Comparison of ENCODE assay signal across 12 cellular contexts in genomic region chr13:27132538-27132937, GRCh38. TPM values are rescaled to one million over a fixed set of nuclear protein-coding genes. Genes with fewer than 3 reads are reported as not detected.
A peak's percentile ranks its signal among the peaks of the same experiment; 100 is the strongest.
DNase-seq lines count a peak whose midpoint lies in the region; ATAC-seq lines count a peak whose summit lies in the region.
"Had no signal": no experiment of that assay in that cellular context is flagged by ENCODE, and none has a peak within 500 bp of the region (broad histone marks: within the 10 kb centered on the region; RNA-seq: fewer than 3 reads in every experiment).

No MANE protein-coding gene starts in this region.

- intact Hi-C loops in left cardiac atrium (cut with DNase I): no loop called here

- H3K27ac Mint-ChIP-seq in activated CD8-positive, alpha-beta memory T cell treated with anti-CD3 and anti-CD28 coated beads, Interleukin-2, amount 10 ng/mL, durations not matched to agents 7 days and 5 days: peak overlapping the region; percentile 86
- H3K27ac Mint-ChIP-seq in T-helper 1 cell treated with Interleukin-12 subunit alpha and Interleukin-12 subunit beta and Interleukin-4 antibody, amounts not matched to agents 30 μg/mL and 1 μg/mL, for 36 hours: peak overlapping the region; percentile 85
- peak overlapping the region; percentile 93 for H3K27ac Mint-ChIP-seq in stimulated activated effector memory CD8-positive, alpha-beta T cell treated with anti-CD3 and anti-CD28 coated beads, Interleukin-12 subunit alpha, Interleukin-12 subunit beta, amount 100 ng/mL, for 72 hours

- peak overlapping the region; percentile 38 for H3K4me3 Mint-ChIP-seq in activated CD8-positive, alpha-beta memory T cell treated with anti-CD3 and anti-CD28 coated beads, Interleukin-2, amount 10 ng/mL, durations not matched to agents 7 days and 5 days
- H3K4me3 Mint-ChIP-seq in T-helper 1 cell treated with Interleukin-12 subunit alpha and Interleukin-12 subunit beta and Interleukin-4 antibody, amounts not matched to agents 30 μg/mL and 1 μg/mL, for 36 hours: peak overlapping the region; percentile 11
- H3K4me3 Mint-ChIP-seq in stimulated activated effector memory CD8-positive, alpha-beta T cell treated with anti-CD3 and anti-CD28 coated beads, Interleukin-12 subunit alpha, Interleukin-12 subunit beta, amount 100 ng/mL, for 72 hours: peak overlapping the region; percentile 61

- peaks cover 74% of the 10 kb centered on the region for H3K4me1 Mint-ChIP-seq in activated CD8-positive, alpha-beta memory T cell treated with anti-CD3 and anti-CD28 coated beads, Interleukin-2, amount 10 ng/mL, durations not matched to agents 7 days and 5 days
- peaks cover 48% of the 10 kb centered on the region for H3K4me1 Mint-ChIP-seq in T-helper 1 cell treated with Interleukin-12 subunit alpha and Interleukin-12 subunit beta and Interleukin-4 antibody, amounts not matched to agents 30 μg/mL and 1 μg/mL, for 36 hours (ENCODE audit: low read depth)
- H3K4me1 Mint-ChIP-seq in stimulated activated effector memory CD8-positive, alpha-beta T cell treated with anti-CD3 and anti-CD28 coated beads, Interleukin-12 subunit alpha, Interleukin-12 subunit beta, amount 100 ng/mL, for 72 hours: peaks cover 73% of the 10 kb centered on the region

- no peaks in the 10 kb centered on the region for H3K27me3 Mint-ChIP-seq in activated CD8-positive, alpha-beta memory T cell treated with anti-CD3 and anti-CD28 coated beads, Interleukin-2, amount 10 ng/mL, durations not matched to agents 7 days and 5 days
- H3K27me3 Mint-ChIP-seq in T-helper 1 cell treated with Interleukin-12 subunit alpha and Interleukin-12 subunit beta and Interleukin-4 antibody, amounts not matched to agents 30 μg/mL and 1 μg/mL, for 36 hours (ENCODE audit: low read depth): no peaks in the 10 kb centered on the region

- CTCF ChIA-PET in activated CD8-positive, alpha-beta memory T cell treated with anti-CD3 and anti-CD28 coated beads, Interleukin-2, amount 10 ng/mL, durations not matched to agents 7 days and 5 days (lab: Charles Lee): interaction anchor here (1.0 to 3.5 kb wide), 6 partner anchors 9 to 42 kb away, joined by 3 to 9 read pairs (median 4); no protein-coding TSS in a partner anchor

- ATAC-seq in activated CD8-positive, alpha-beta memory T cell treated with anti-CD3 and anti-CD28 coated beads, Interleukin-2, amount 10 ng/mL, durations not matched to agents 7 days and 5 days: peak; percentile 65
- ATAC-seq in HG02588 (IDR thresholded peaks at IDR 0.05; ENCODE audit: unreplicated experiment) (peak; percentile 42), left cardiac atrium (no peak)
- peak; percentile 83 for ATAC-seq in stimulated activated effector memory CD8-positive, alpha-beta T cell treated with anti-CD3 and anti-CD28 coated beads, Interleukin-12 subunit alpha, Interleukin-12 subunit beta, amount 100 ng/mL, for 72 hours
- ATAC-seq: left colon had no signal

- H3K9me3 Mint-ChIP-seq in activated CD8-positive, alpha-beta memory T cell treated with anti-CD3 and anti-CD28 coated beads, Interleukin-2, amount 10 ng/mL, durations not matched to agents 7 days and 5 days (ENCODE audit: low read depth): no peaks in the 10 kb centered on the region
- H3K9me3 Mint-ChIP-seq in T-helper 1 cell treated with Interleukin-12 subunit alpha and Interleukin-12 subunit beta and Interleukin-4 antibody, amounts not matched to agents 30 μg/mL and 1 μg/mL, for 36 hours: peaks cover 6% of the 10 kb centered on the region
- H3K9me3 Mint-ChIP-seq in stimulated activated effector memory CD8-positive, alpha-beta T cell treated with anti-CD3 and anti-CD28 coated beads, Interleukin-12 subunit alpha, Interleukin-12 subunit beta, amount 100 ng/mL, for 72 hours: no peaks in the 10 kb centered on the region

- H3K36me3 Mint-ChIP-seq in activated CD8-positive, alpha-beta memory T cell treated with anti-CD3 and anti-CD28 coated beads, Interleukin-2, amount 10 ng/mL, durations not matched to agents 7 days and 5 days: peaks cover 29% of the 10 kb centered on the region
- H3K36me3 Mint-ChIP-seq in T-helper 1 cell treated with Interleukin-12 subunit alpha and Interleukin-12 subunit beta and Interleukin-4 antibody, amounts not matched to agents 30 μg/mL and 1 μg/mL, for 36 hours (ENCODE audit: low read depth): peaks cover 8% of the 10 kb centered on the region
- H3K36me3 Mint-ChIP-seq in stimulated activated effector memory CD8-positive, alpha-beta T cell treated with anti-CD3 and anti-CD28 coated beads, Interleukin-12 subunit alpha, Interleukin-12 subunit beta, amount 100 ng/mL, for 72 hours: peaks cover 50% of the 10 kb centered on the region

- peak; percentile 72 for DNase-seq in activated CD8-positive, alpha-beta memory T cell treated with anti-CD3 and anti-CD28 coated beads, Interleukin-2, amount 10 ng/mL, durations not matched to agents 7 days and 5 days
- no peak for DNase-seq in activated CD8-positive, alpha-beta memory T cell treated with anti-CD3 and anti-CD28 coated beads for 24 hours
- DNase-seq in stimulated activated effector memory CD8-positive, alpha-beta T cell treated with anti-CD3 and anti-CD28 coated beads, Interleukin-12 subunit alpha, Interleukin-12 subunit beta, amount 100 ng/mL, for 72 hours (ENCODE audit: low spot score in 2 of 2): peak; percentile 24 to 79
- DNase-seq in left cardiac atrium: no peak
- no peak for DNase-seq in NCI-H2171 treated with DMSO at 0.1 percent for 48 hours (lab: John Stamatoyannopoulos, UW)
- no peak for DNase-seq in HuH-7 (ENCODE audit: low spot score)
- DNase-seq: ACHN, caudate nucleus, left colon, NCI-H2227 treated with DMSO at 0.1 percent for 48 hours had no signal

RNA-seq across cellular contexts. Expression of gene USP12, which starts 39.1 kb away (rescaled TPM):
- total RNA-seq in activated CD8-positive, alpha-beta memory T cell treated with anti-CD3 and anti-CD28 coated beads, Interleukin-2, amount 10 ng/mL, durations not matched to agents 7 days and 5 days: 10 to 100 TPM; 32.0 to 38.9 TPM
- 10 to 100 TPM; 16.1 to 19.1 TPM for total RNA-seq in left cardiac atrium

Comparison
In these comparisons a context has a peak if more than half of its experiments do, and no peak if none do; other contexts are left out.
1. DNase-seq: peak in activated CD8-positive, alpha-beta memory T cell treated with anti-CD3 and anti-CD28 coated beads, Interleukin-2, amount 10 ng/mL, durations not matched to agents 7 days and 5 days (single experiment) and stimulated activated effector memory CD8-positive, alpha-beta T cell treated with anti-CD3 and anti-CD28 coated beads, Interleukin-12 subunit alpha, Interleukin-12 subunit beta, amount 100 ng/mL, for 72 hours (2 of 2); none in activated CD8-positive, alpha-beta memory T cell treated with anti-CD3 and anti-CD28 coated beads for 24 hours (single experiment), left cardiac atrium (single experiment), NCI-H2171 treated with DMSO at 0.1 percent for 48 hours (single experiment) and HuH-7 (single experiment).
2. ATAC-seq: peak in activated CD8-positive, alpha-beta memory T cell treated with anti-CD3 and anti-CD28 coated beads, Interleukin-2, amount 10 ng/mL, durations not matched to agents 7 days and 5 days (single experiment), HG02588 (single experiment) and stimulated activated effector memory CD8-positive, alpha-beta T cell treated with anti-CD3 and anti-CD28 coated beads, Interleukin-12 subunit alpha, Interleukin-12 subunit beta, amount 100 ng/mL, for 72 hours (single experiment); none in left cardiac atrium (0 of 2).
3. H3K4me3 Mint-ChIP-seq: peak in every context shown above with its lines; median percentile 61 in stimulated activated effector memory CD8-positive, alpha-beta T cell treated with anti-CD3 and anti-CD28 coated beads, Interleukin-12 subunit alpha, Interleukin-12 subunit beta, amount 100 ng/mL, for 72 hours; 38 in activated CD8-positive, alpha-beta memory T cell treated with anti-CD3 and anti-CD28 coated beads, Interleukin-2, amount 10 ng/mL, durations not matched to agents 7 days and 5 days; 11 in T-helper 1 cell treated with Interleukin-12 subunit alpha and Interleukin-12 subunit beta and Interleukin-4 antibody, amounts not matched to agents 30 μg/mL and 1 μg/mL, for 36 hours.
4. Peak in every context shown above with its lines, with median percentiles within 50 percentile points of each other: H3K27ac Mint-ChIP-seq.